ENCODE assay signal across 8 cellular contexts in the genomic region with DNA sequence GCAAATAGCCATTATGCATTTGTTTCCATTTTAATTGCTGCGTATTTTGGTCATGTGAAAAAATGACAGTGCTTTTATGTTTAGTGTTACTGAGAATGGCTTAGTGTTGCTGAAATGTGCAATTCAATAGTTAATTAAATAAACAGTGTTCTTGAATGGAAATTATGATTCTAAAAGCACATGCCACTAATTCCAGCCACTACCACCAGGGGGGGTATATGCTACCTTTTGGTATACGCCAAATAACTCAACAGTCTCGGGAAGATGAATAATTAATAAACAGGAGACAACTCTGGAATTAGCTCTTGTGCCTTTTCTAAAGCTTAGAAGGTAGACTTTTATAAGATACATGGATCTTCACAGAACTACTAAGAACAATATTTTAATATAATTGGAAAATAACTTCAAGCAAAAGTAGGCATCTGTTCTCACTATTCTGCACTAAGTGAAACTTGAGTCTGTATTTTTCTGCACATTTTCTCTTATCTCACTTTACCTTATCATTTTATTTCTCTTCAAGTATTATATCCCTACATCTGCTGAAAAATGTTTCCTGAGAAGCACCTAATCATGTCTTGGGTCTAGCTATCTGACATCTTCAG.
DNase-seq lines count a peak whose midpoint lies in the region; ATAC-seq, FAIRE-seq and TF ChIP-seq lines count a peak whose summit lies in the region.

No MANE protein-coding gene starts in this region.

- H4K91ac ChIP-seq in H9 (ENCODE audit: insufficient read length, low read depth, low read length), result no peak overlapping the region

- H4K8ac ChIP-seq in H9 (replicated peaks; ENCODE audit: insufficient read length, low read depth, low read length), result no peak overlapping the region

- FAIRE-seq in keratinocyte (lab: Jason Lieb, UNC), result no peak

- no peak overlapping the region for H3K4me2 ChIP-seq in H9 (ENCODE audit: insufficient read depth, insufficient read length, low read length)
- no peak overlapping the region for H3K4me2 ChIP-seq in keratinocyte (ENCODE audit: control insufficient read depth, extremely low read depth, insufficient read depth, low read depth, low read length)

- intact Hi-C loops in MCF 10A (cut with micrococcal nuclease), result loop anchor here (1.0 to 5.0 kb wide), 3 partner anchors 104 to 1452 kb away; no protein-coding TSS in a partner anchor
- intact Hi-C loops in breast epithelium (cut with DNase I; ENCODE audit: low total_unique reads), result no loop called here

- no peak for TF ChIP-seq POLR2A in breast epithelium (IDR thresholded peaks at IDR 0.05)

- H2BK12ac ChIP-seq in H9 (ENCODE audit: insufficient read length, low read depth, low read length), result no peak overlapping the region

- H3K23ac ChIP-seq in H9 (ENCODE audit: insufficient read length, low read depth, low read length), result no peak overlapping the region

- H2AK5ac ChIP-seq in H9 (ENCODE audit: insufficient read length, low read length), result no peak overlapping the region

- no peak overlapping the region for H3T11ph ChIP-seq in H9 (ENCODE audit: low read length)

- no peaks in the 10 kb centered on the region for H3K23me2 ChIP-seq in H9 (ENCODE audit: insufficient read length, low read depth, low read length, poor library complexity, severe bottlenecking)

- TF ChIP-seq CTCF in MCF 10A (IDR thresholded peaks at IDR 0.05; ENCODE audit: unreplicated experiment) (peak; percentile 89), breast epithelium (IDR thresholded peaks at IDR 0.05) (peak in 1 of 3 donors; percentile 32), H9 (conservative IDR thresholded peaks at IDR 0.05) (peak; percentile 92), keratinocyte (optimal IDR thresholded peaks at IDR 0.05 in 1 of 3, IDR thresholded peaks at IDR 0.05 in 1 of 3, conservative IDR thresholded peaks at IDR 0.05 in 1 of 3; ENCODE audit: extremely low read depth in 1 of 3, insufficient read depth in 2 of 3, low read length in 3 of 3) (peak; percentile 14 to 80 (median 60))

- H3K18ac ChIP-seq in H9 (ENCODE audit: insufficient read length, low read depth, low read length), result no peak overlapping the region

- H3K9me3 ChIP-seq in breast epithelium, result peaks cover 9 to 22% of the 10 kb centered on the region in 2 donors
- H3K9me3 ChIP-seq in H9 (ENCODE audit: control insufficient read depth, low read depth, low read length), result no peaks in the 10 kb centered on the region
- H3K9me3 ChIP-seq in keratinocyte (ENCODE audit: control insufficient read depth, low read depth, low read length), result no peaks in the 10 kb centered on the region

- no peak overlapping the region for H3K27ac Mint-ChIP-seq in MCF 10A (ENCODE audit: low read depth, unreplicated experiment)
- no peak overlapping the region for H3K27ac Mint-ChIP-seq in H9
- no peak overlapping the region for H3K27ac Mint-ChIP-seq in activated naive CD8-positive, alpha-beta T cell treated with anti-CD3 and anti-CD28 coated beads, Interleukin-2, amount 50 U/mL, for 24 hours

- no peak overlapping the region for H2BK15ac ChIP-seq in H9 (ENCODE audit: low read depth, low read length)

- no peak overlapping the region for H2BK5ac ChIP-seq in H9 (ENCODE audit: insufficient read length, low read length)

- H3K4me3 ChIP-seq in breast epithelium (no peak overlapping the region), keratinocyte (ENCODE audit: control insufficient read depth in 2 of 3, extremely low read depth in 1 of 3, insufficient read depth in 2 of 3, low read depth in 1 of 3, low read length in 3 of 3) (no peak overlapping the region)

- H3K56ac ChIP-seq in H9 (ENCODE audit: insufficient read length, low read depth, low read length), result no peak overlapping the region

- no TSS peak for BruUV-seq in MCF 10A (replicated peaks; lab: Mats Ljungman, UMichigan)

- no peaks in the 10 kb centered on the region for H3K79me1 ChIP-seq in H9 (ENCODE audit: insufficient read depth, low read depth, low read length, poor library complexity, severe bottlenecking)

- no peaks in the 10 kb centered on the region for H3K79me2 ChIP-seq in H9 (ENCODE audit: insufficient read depth, low read length)
- no peaks in the 10 kb centered on the region for H3K79me2 ChIP-seq in keratinocyte (ENCODE audit: control insufficient read depth, insufficient read depth, low read length)

- no peak overlapping the region for H2BK120ac ChIP-seq in H9 (ENCODE audit: low read depth, low read length, poor library complexity, severe bottlenecking)

- no CpG with 5 or more reads among the region's 3 CpGs for WGBS in H9 (ENCODE audit: extremely low coverage, insufficient read length, low lambda C conversion rate)

- H4K5ac ChIP-seq in H9 (ENCODE audit: insufficient read length, low read depth, low read length), result no peak overlapping the region

- H4K20me1 ChIP-seq in H9 (ENCODE audit: control insufficient read depth, insufficient read depth, insufficient read length), result no peaks in the 10 kb centered on the region
- no peaks in the 10 kb centered on the region for H4K20me1 ChIP-seq in keratinocyte (ENCODE audit: control insufficient read depth, extremely low read depth, insufficient read depth, low read length)

- DNase-seq in MCF 10A (ENCODE audit: unreplicated experiment) (peak; percentile 83), breast epithelium (ENCODE audit: low spot score in 2 of 2) (no peak), H9 (no peak), NAMALWA (ENCODE audit: low spot score) (peak; percentile 68), keratinocyte (ENCODE audit: low read depth, low spot score) (no peak), ecto neural progenitor cell (ENCODE audit: low spot score) (no peak)
- peak; percentile 50 for DNase-seq in activated naive CD8-positive, alpha-beta T cell treated with anti-CD3 and anti-CD28 coated beads, Interleukin-2, amount 50 U/mL, for 24 hours
- peak; percentile 6 to 28 for DNase-seq in stimulated activated CD8-positive, alpha-beta memory T cell treated with anti-CD3 and anti-CD28 coated beads, Interleukin-2, amount 100 ng/mL, for 48 hours (ENCODE audit: low read depth in 2 of 2)

- no peak overlapping the region for H3K14ac ChIP-seq in H9 (ENCODE audit: insufficient read depth, low read length)

- H2AFZ ChIP-seq in H9 (ENCODE audit: low read length) (no peak overlapping the region), keratinocyte (ENCODE audit: control insufficient read depth, low read length) (no peak overlapping the region)

- H3K36me3 Mint-ChIP-seq in MCF 10A (ENCODE audit: insufficient read depth, unreplicated experiment) (no peaks in the 10 kb centered on the region), H9 (ENCODE audit: insufficient read depth in 1 of 3, low read depth in 3 of 3) (peaks cover 24 to 33% (median 25%) of the 10 kb centered on the region in 3 experiments)
- H3K36me3 Mint-ChIP-seq in activated naive CD8-positive, alpha-beta T cell treated with anti-CD3 and anti-CD28 coated beads, Interleukin-2, amount 50 U/mL, for 24 hours (ENCODE audit: low read depth), result no peaks in the 10 kb centered on the region

- H3K9me3 Mint-ChIP-seq in MCF 10A (ENCODE audit: unreplicated experiment) (peaks cover 13% of the 10 kb centered on the region), H9 (peaks cover 10 to 12% of the 10 kb centered on the region in 2 experiments)
- H3K9me3 Mint-ChIP-seq in activated naive CD8-positive, alpha-beta T cell treated with anti-CD3 and anti-CD28 coated beads, Interleukin-2, amount 50 U/mL, for 24 hours, result peaks cover 12% of the 10 kb centered on the region

- dilution Hi-C loops in keratinocyte (cut with MboI; ENCODE audit: extremely low pct_ligation_motif_present, low sequenced_read_pairs), result no loop called here

- no peaks in the 10 kb centered on the region for H3K36me3 ChIP-seq in breast epithelium
- H3K36me3 ChIP-seq in keratinocyte (ENCODE audit: control insufficient read depth in 2 of 2, extremely low read depth in 1 of 2, insufficient read depth in 2 of 2, low read length in 2 of 2), result no peaks in the 10 kb centered on the region

- POLR2A ChIA-PET in MCF 10A (lab: Yijun Ruan, JAX), result interaction anchor here (0.6 to 0.8 kb wide), 3 partner anchors 78 to 1323 kb away, joined by 3 read pairs; no protein-coding TSS in a partner anchor

- H3K4me1 Mint-ChIP-seq in MCF 10A (ENCODE audit: insufficient read depth, unreplicated experiment) (no peaks in the 10 kb centered on the region), H9 (peaks cover 4 to 5% of the 10 kb centered on the region in 2 experiments)
- H3K4me1 Mint-ChIP-seq in activated naive CD8-positive, alpha-beta T cell treated with anti-CD3 and anti-CD28 coated beads, Interleukin-2, amount 50 U/mL, for 24 hours, result no peaks in the 10 kb centered on the region

- no peak overlapping the region for H3K4me3 Mint-ChIP-seq in MCF 10A (ENCODE audit: unreplicated experiment)
- H3K4me3 Mint-ChIP-seq in H9, result no peak overlapping the region
- H3K4me3 Mint-ChIP-seq in activated naive CD8-positive, alpha-beta T cell treated with anti-CD3 and anti-CD28 coated beads, Interleukin-2, amount 50 U/mL, for 24 hours, result no peak overlapping the region

- H3K27me3 ChIP-seq in breast epithelium (no peaks in the 10 kb centered on the region), H9 (ENCODE audit: insufficient read depth, low read length) (no peaks in the 10 kb centered on the region), keratinocyte (ENCODE audit: control insufficient read depth, extremely low read depth, insufficient read depth, low read length) (no peaks in the 10 kb centered on the region)

- no peak overlapping the region for H3K4ac ChIP-seq in H9 (ENCODE audit: low read depth, low read length)

- H3K9ac ChIP-seq in H9 (ENCODE audit: extremely low read depth, insufficient read length, low read length) (no peak overlapping the region), keratinocyte (ENCODE audit: control insufficient read depth, extremely low read depth, insufficient read depth, low read length) (no peak overlapping the region)

- no peak overlapping the region for H2BK20ac ChIP-seq in H9 (ENCODE audit: low read depth, low read length, poor library complexity, severe bottlenecking)

- no peak for ATAC-seq in activated naive CD8-positive, alpha-beta T cell treated with anti-CD3 and anti-CD28 coated beads, Interleukin-2, amount 50 U/mL, for 24 hours

- H3K9me1 ChIP-seq in keratinocyte (ENCODE audit: control insufficient read depth, extremely low read depth, insufficient read depth, low read length), result no peaks in the 10 kb centered on the region

- H3K27me3 Mint-ChIP-seq in MCF 10A (ENCODE audit: insufficient read depth, unreplicated experiment), result no peaks in the 10 kb centered on the region
- H3K27me3 Mint-ChIP-seq in H9 (ENCODE audit: low read depth), result no peaks in the 10 kb centered on the region
- H3K27me3 Mint-ChIP-seq in activated naive CD8-positive, alpha-beta T cell treated with anti-CD3 and anti-CD28 coated beads, Interleukin-2, amount 50 U/mL, for 24 hours, result no peaks in the 10 kb centered on the region

- H3K27ac ChIP-seq in breast epithelium (no peak overlapping the region), H9 (ENCODE audit: insufficient read length, low read depth, low read length) (no peak overlapping the region), keratinocyte (ENCODE audit: control insufficient read depth, insufficient read depth, low read length) (no peak overlapping the region)

- H3K4me1 ChIP-seq in breast epithelium (no peaks in the 10 kb centered on the region), H9 (ENCODE audit: insufficient read depth, low read length) (no peaks in the 10 kb centered on the region), keratinocyte (ENCODE audit: control insufficient read depth, extremely low read depth, insufficient read depth, low read length) (no peaks in the 10 kb centered on the region)

- CTCF ChIA-PET in MCF 10A (lab: Yijun Ruan, JAX), result interaction anchor here (0.6 to 2.9 kb wide), 41 partner anchors 8 to 759 kb away, joined by 3 to 28 read pairs (median 4); no protein-coding TSS in a partner anchor

Comparison
In these comparisons a context has a peak if more than half of its experiments do, and no peak if none do; other contexts are left out.
1. DNase-seq: peak in MCF 10A (single experiment), NAMALWA (single experiment), activated naive CD8-positive, alpha-beta T cell treated with anti-CD3 and anti-CD28 coated beads, Interleukin-2, amount 50 U/mL, for 24 hours (single experiment) and stimulated activated CD8-positive, alpha-beta memory T cell treated with anti-CD3 and anti-CD28 coated beads, Interleukin-2, amount 100 ng/mL, for 48 hours (2 of 2); none in breast epithelium (0 of 2), H9 (single experiment), keratinocyte (single experiment) and ecto neural progenitor cell (single experiment).